3 cellular contexts compared by ENCODE assay signal in genomic region chr6:69185276-69185675, GRCh38.
"Had no signal": no experiment of that assay in that cellular context is flagged by ENCODE, and none has a peak within 500 bp of the region (broad histone marks: within the 10 kb centered on the region; RNA-seq: fewer than 3 reads in every experiment).

No MANE protein-coding gene starts in this region.

- DNase-seq: GDM1, GF-D8 had no signal

- H3K4me3 ChIP-seq: GM12878 had no signal
